ENCODE assay signal across 1 cellular context in the genomic region with DNA sequence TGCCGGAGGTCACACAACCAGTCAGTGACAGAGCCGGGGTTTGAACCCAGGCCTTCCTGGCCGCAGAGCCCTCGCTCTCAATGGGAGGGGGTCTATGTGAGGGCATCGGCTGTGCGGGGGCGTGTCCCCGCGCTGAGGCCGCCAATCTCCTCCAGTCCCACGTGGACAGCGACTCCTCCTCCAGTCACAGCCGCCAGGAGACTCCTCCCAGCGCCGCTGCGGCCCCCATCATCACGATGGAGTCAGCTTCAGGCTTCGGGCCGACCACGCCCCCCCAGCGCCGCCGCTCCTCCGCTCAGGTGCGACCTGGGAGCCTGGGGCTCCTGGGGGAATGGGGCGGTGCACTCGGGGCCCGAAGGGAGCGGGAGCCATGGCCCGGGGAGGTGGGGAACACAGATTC.
TF ChIP-seq lines count a peak whose summit lies in the region.

No MANE protein-coding gene starts in this region.

TF ChIP-seq in endothelial cell of umbilical vein, 7 proteins besides CTCF, POLR2A, EP300 and RAD21:
- TF ChIP-seq EZH2 (IDR thresholded peaks at IDR 0.05; ENCODE audit: borderline replicate concordance, low read depth, low read length, severe bottlenecking) (no peak), POLR2AphosphoS5 (IDR thresholded peaks at IDR 0.05; ENCODE audit: insufficient read depth, low read depth, low read length) (no peak), GATA2 (IDR thresholded peaks at IDR 0.05; ENCODE audit: insufficient read depth, insufficient read length, low read depth, low read length) (no peak), FOS (IDR thresholded peaks at IDR 0.05; ENCODE audit: borderline replicate concordance, insufficient read depth, low read length) (no peak), MYC (IDR thresholded peaks at IDR 0.05; ENCODE audit: low read depth, low read length) (no peak), JUN (IDR thresholded peaks at IDR 0.05; ENCODE audit: borderline replicate concordance, insufficient read depth, insufficient read length, low read depth) (no peak)
- TF ChIP-seq, protein P1, sequence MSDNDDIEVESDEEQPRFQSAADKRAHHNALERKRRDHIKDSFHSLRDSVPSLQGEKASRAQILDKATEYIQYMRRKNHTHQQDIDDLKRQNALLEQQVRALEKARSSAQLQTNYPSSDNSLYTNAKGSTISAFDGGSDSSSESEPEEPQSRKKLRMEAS (IDR thresholded peaks at IDR 0.05; ENCODE audit: insufficient read depth, insufficient read length), result no peak
